Comparison of ENCODE assay signal across 19 cellular contexts in the genomic region with DNA sequence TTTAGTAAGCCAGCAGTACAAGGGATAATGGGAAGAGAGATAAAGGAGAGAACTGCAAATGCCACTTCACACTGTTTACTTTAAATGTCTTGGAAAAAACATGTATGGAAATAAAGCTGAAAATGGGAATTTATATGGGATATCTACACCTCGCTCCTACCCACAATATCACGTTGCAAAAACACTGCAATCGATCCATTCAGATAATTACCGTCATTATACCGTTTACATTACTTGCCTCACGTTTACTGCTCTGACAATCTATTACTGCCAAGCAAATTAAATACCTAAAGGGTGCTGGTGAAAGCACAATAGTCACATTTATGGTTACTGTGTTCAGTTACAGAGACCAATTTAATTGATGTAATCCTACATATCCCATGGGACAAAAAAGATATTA.
"Had no signal": no experiment of that assay in that cellular context is flagged by ENCODE, and none has a peak within 500 bp of the region (broad histone marks: within the 10 kb centered on the region; RNA-seq: fewer than 3 reads in every experiment).

No MANE protein-coding gene starts in this region.

- H3K9me3 Mint-ChIP-seq: activated CD4-positive, alpha-beta T cell treated with anti-CD3 and anti-CD28 coated beads, Interleukin-2, amount 10 ng/mL, durations not matched to agents 24 days and 14 days; activated naive CD8-positive, alpha-beta T cell treated with anti-CD3 and anti-CD28 coated beads for 36 hours had no signal

- H3K4me3 ChIP-seq: body of pancreas, esophagus muscularis mucosa, left ventricle myocardium inferior, thyroid gland, uterus had no signal

- H3K27me3 ChIP-seq: body of pancreas, esophagus muscularis mucosa, thyroid gland, uterus had no signal

- H3K4me1 Mint-ChIP-seq: activated B cell treated with CpG ODN at 0.5 μM for 24 hours; activated CD4-positive, alpha-beta T cell treated with anti-CD3 and anti-CD28 coated beads, Interleukin-2, amount 10 ng/mL, durations not matched to agents 24 days and 14 days; activated naive CD8-positive, alpha-beta T cell treated with anti-CD3 and anti-CD28 coated beads for 36 hours; naive B cell; stimulated activated effector memory CD8-positive, alpha-beta T cell treated with anti-CD3 and anti-CD28 coated beads, Interleukin-12 subunit alpha, Interleukin-12 subunit beta, amount 100 ng/mL, for 72 hours had no signal

- H3K9me3 ChIP-seq: body of pancreas, thyroid gland had no signal

- H3K27ac ChIP-seq: esophagus muscularis mucosa, left ventricle myocardium inferior, thyroid gland, uterus had no signal

- DNase-seq: activated B cell treated with CpG ODN at 0.5 μM for 24 hours; activated CD4-positive, alpha-beta T cell treated with anti-CD3 and anti-CD28 coated beads, Interleukin-2, amount 10 ng/mL, durations not matched to agents 24 days and 14 days; activated CD8-positive, alpha-beta memory T cell treated with anti-CD3 and anti-CD28 coated beads, Interleukin-2, amount 50 U/mL, for 4 hours; activated CD8-positive, alpha-beta T cell treated with anti-CD3 and anti-CD28 coated beads, Interleukin-2, amount 10 ng/mL, durations not matched to agents 7 days and 5 days; activated gamma-delta T cell; activated naive CD8-positive, alpha-beta T cell treated with anti-CD3 and anti-CD28 coated beads for 36 hours; activated T-cell treated with anti-CD3 and anti-CD28 coated beads, Interleukin-2, amount 50 U/mL, for 72 hours; amygdala; body of pancreas; caudate nucleus; hypothalamus; left ventricle myocardium inferior; naive B cell; retina; thyroid gland; uterus had no signal

- H3K27me3 Mint-ChIP-seq: activated B cell treated with CpG ODN at 0.5 μM for 24 hours; activated CD4-positive, alpha-beta T cell treated with anti-CD3 and anti-CD28 coated beads, Interleukin-2, amount 10 ng/mL, durations not matched to agents 24 days and 14 days; naive B cell had no signal

- H3K4me1 ChIP-seq: esophagus muscularis mucosa, left ventricle myocardium inferior, thyroid gland, uterus had no signal

- H3K36me3 ChIP-seq: esophagus muscularis mucosa, left ventricle myocardium inferior, thyroid gland, uterus had no signal

- FAIRE-seq: colon had no signal

- H3K36me3 Mint-ChIP-seq: naive B cell; stimulated activated effector memory CD8-positive, alpha-beta T cell treated with anti-CD3 and anti-CD28 coated beads, Interleukin-12 subunit alpha, Interleukin-12 subunit beta, amount 100 ng/mL, for 72 hours had no signal

- ATAC-seq: activated CD8-positive, alpha-beta T cell treated with anti-CD3 and anti-CD28 coated beads, Interleukin-2, amount 10 ng/mL, durations not matched to agents 7 days and 5 days; activated T-cell treated with anti-CD3 and anti-CD28 coated beads, Interleukin-2, amount 50 U/mL, for 72 hours; stimulated activated effector memory CD8-positive, alpha-beta T cell treated with anti-CD3 and anti-CD28 coated beads, Interleukin-12 subunit alpha, Interleukin-12 subunit beta, amount 100 ng/mL, for 72 hours had no signal

- H3K4me3 Mint-ChIP-seq: activated B cell treated with CpG ODN at 0.5 μM for 24 hours; activated CD4-positive, alpha-beta T cell treated with anti-CD3 and anti-CD28 coated beads, Interleukin-2, amount 10 ng/mL, durations not matched to agents 24 days and 14 days; activated CD8-positive, alpha-beta T cell treated with anti-CD3 and anti-CD28 coated beads, Interleukin-2, amount 10 ng/mL, durations not matched to agents 7 days and 5 days; activated naive CD8-positive, alpha-beta T cell treated with anti-CD3 and anti-CD28 coated beads for 36 hours; activated T-cell treated with anti-CD3 and anti-CD28 coated beads, Interleukin-2, amount 50 U/mL, for 72 hours; naive B cell; stimulated activated effector memory CD8-positive, alpha-beta T cell treated with anti-CD3 and anti-CD28 coated beads, Interleukin-12 subunit alpha, Interleukin-12 subunit beta, amount 100 ng/mL, for 72 hours had no signal

- H3K27ac Mint-ChIP-seq: activated B cell treated with CpG ODN at 0.5 μM for 24 hours; activated CD4-positive, alpha-beta T cell treated with anti-CD3 and anti-CD28 coated beads, Interleukin-2, amount 10 ng/mL, durations not matched to agents 24 days and 14 days; activated CD8-positive, alpha-beta T cell treated with anti-CD3 and anti-CD28 coated beads, Interleukin-2, amount 10 ng/mL, durations not matched to agents 7 days and 5 days; activated naive CD8-positive, alpha-beta T cell treated with anti-CD3 and anti-CD28 coated beads for 36 hours; activated T-cell treated with anti-CD3 and anti-CD28 coated beads, Interleukin-2, amount 50 U/mL, for 72 hours; stimulated activated effector memory CD8-positive, alpha-beta T cell treated with anti-CD3 and anti-CD28 coated beads, Interleukin-12 subunit alpha, Interleukin-12 subunit beta, amount 100 ng/mL, for 72 hours had no signal
